Comparison of ENCODE assay signal across 6 cellular contexts in genomic region chr11:65898656-65899355, GRCh38. TPM values are rescaled to one million over a fixed set of nuclear protein-coding genes. Genes with fewer than 3 reads are reported as not detected.
DNase-seq lines count a peak whose midpoint lies in the region; TF ChIP-seq lines count a peak whose summit lies in the region.

No MANE protein-coding gene starts in this region.

- peak overlapping the region; percentile 69; the same call in 1 of the 2 replicates for H3K9ac ChIP-seq in HUES48 (ENCODE audit: low read depth, low read length)

- no peak for TF ChIP-seq POLR2A in adrenal gland (IDR thresholded peaks at IDR 0.05)

- H3K36me3 Mint-ChIP-seq in dendritic cell treated with granulocyte-macrophage colony-stimulating factor and Interleukin-4, amounts not matched to agents 40 ng/mL and 50 ng/mL, for 4 days (ENCODE audit: low read depth), result peaks cover 21% of the 10 kb centered on the region
- no peaks in the 10 kb centered on the region for H3K36me3 Mint-ChIP-seq in progenitor cell of endocrine pancreas (ENCODE audit: insufficient read depth)

- peak overlapping the region; percentile 64 for H3K4me3 ChIP-seq in HUES48 (ENCODE audit: low read depth, low read length)
- H3K4me3 ChIP-seq in adrenal gland, result peak overlapping the region in 2 of 4 donors; percentile 39 to 63

- peaks cover 46% of the 10 kb centered on the region for H3K4me1 Mint-ChIP-seq in dendritic cell treated with granulocyte-macrophage colony-stimulating factor and Interleukin-4, amounts not matched to agents 40 ng/mL and 50 ng/mL, for 4 days (ENCODE audit: low read depth)
- H3K4me1 Mint-ChIP-seq in progenitor cell of endocrine pancreas (ENCODE audit: low read depth), result peaks cover 1% of the 10 kb centered on the region

- TF ChIP-seq CTCF in progenitor cell of endocrine pancreas (IDR thresholded peaks at IDR 0.05; ENCODE audit: unreplicated experiment) (no peak), GM13977 (IDR thresholded peaks at IDR 0.05; ENCODE audit: extremely low read depth, insufficient read depth, missing control alignments) (no peak), adrenal gland (IDR thresholded peaks at IDR 0.05) (no peak)

- no peak for DNase-seq in progenitor cell of endocrine pancreas (ENCODE audit: low spot score, unreplicated experiment)
- no peak for DNase-seq in SW 1271 (lab: John Stamatoyannopoulos, UW)
- DNase-seq in GM13977 (ENCODE audit: low spot score), result no peak
- DNase-seq in adrenal gland, result no peak

- peaks cover 13% of the 10 kb centered on the region for H3K27me3 Mint-ChIP-seq in dendritic cell treated with granulocyte-macrophage colony-stimulating factor and Interleukin-4, amounts not matched to agents 40 ng/mL and 50 ng/mL, for 4 days
- H3K27me3 Mint-ChIP-seq in progenitor cell of endocrine pancreas, result peaks cover 71% of the 10 kb centered on the region

- H3K9me3 Mint-ChIP-seq in dendritic cell treated with granulocyte-macrophage colony-stimulating factor and Interleukin-4, amounts not matched to agents 40 ng/mL and 50 ng/mL, for 4 days, result no peaks in the 10 kb centered on the region
- no peaks in the 10 kb centered on the region for H3K9me3 Mint-ChIP-seq in progenitor cell of endocrine pancreas (ENCODE audit: low read depth)

- intact Hi-C loops in dendritic cell treated with granulocyte-macrophage colony-stimulating factor and Interleukin-4, amounts not matched to agents 40 ng/mL and 50 ng/mL, for 4 days (cut with micrococcal nuclease), result no loop called here
- intact Hi-C loops in adrenal gland (cut with DNase I), result no loop called here

- H3K27ac ChIP-seq in HUES48 (ENCODE audit: low read depth, low read length) (no peak overlapping the region), adrenal gland (peak overlapping the region in 2 of 5 donors; percentile 83 to 85)

- H3K36me3 ChIP-seq in HUES48 (ENCODE audit: control insufficient read depth, insufficient read depth, low read length), result no peaks in the 10 kb centered on the region
- H3K36me3 ChIP-seq in adrenal gland (replicated peaks in 1 of 2), result no peaks in the 10 kb centered on the region

- WGBS in adrenal gland, 4 donors, result 29 to 72% (median 33%) methylated on average over 9 to 28 of the region's 28 CpGs

- H3K27ac Mint-ChIP-seq in dendritic cell treated with granulocyte-macrophage colony-stimulating factor and Interleukin-4, amounts not matched to agents 40 ng/mL and 50 ng/mL, for 4 days, result peak overlapping the region; percentile 90
- H3K27ac Mint-ChIP-seq in progenitor cell of endocrine pancreas, result peak overlapping the region; percentile 81

- H3K9me3 ChIP-seq in HUES48 (ENCODE audit: control insufficient read depth, insufficient read depth, low read length), result no peaks in the 10 kb centered on the region
- no peaks in the 10 kb centered on the region for H3K9me3 ChIP-seq in adrenal gland (replicated peaks in 1 of 3)

- H3K27me3 ChIP-seq in HUES48 (ENCODE audit: control insufficient read depth, insufficient read depth, low read length) (peaks cover 52% of the 10 kb centered on the region), adrenal gland (no peaks in the 10 kb centered on the region)

- in situ Hi-C loops in GM13977 (cut with MboI; ENCODE audit: low pct_unique_long_range_greater_than_20kb, low sequenced_read_pairs, unreplicated experiment), result no loop called here

- H3K4me1 ChIP-seq in HUES48 (ENCODE audit: control insufficient read depth, insufficient read depth, low read length) (peaks cover 9% of the 10 kb centered on the region), adrenal gland (replicated peaks in 1 of 2) (peaks cover 12 to 16% of the 10 kb centered on the region in 2 donors)

- peak overlapping the region; percentile 83 for H3K4me3 Mint-ChIP-seq in dendritic cell treated with granulocyte-macrophage colony-stimulating factor and Interleukin-4, amounts not matched to agents 40 ng/mL and 50 ng/mL, for 4 days
- peak overlapping the region; percentile 62 for H3K4me3 Mint-ChIP-seq in progenitor cell of endocrine pancreas (ENCODE audit: low read depth)

RNA-seq across cellular contexts. Expression of gene FOSL1, which starts 1.4 kb away (rescaled TPM):
- total RNA-seq in progenitor cell of endocrine pancreas (1.7 and 2.6 TPM in 2 replicates), adrenal gland (10 to 100 TPM in 1 of 8 donors, 1 to 10 TPM in 7; 2.7 to 34.4 (median 4.0) TPM)
- polyA plus RNA-seq in adrenal gland, result 10 to 100 TPM; 12.0 to 32.4 (median 12.7) TPM

RNA-seq across cellular contexts. Expression of gene CCDC85B, which starts 8.3 kb away (rescaled TPM):
- 7.4 and 7.9 TPM in 2 replicates for total RNA-seq in progenitor cell of endocrine pancreas
- total RNA-seq in adrenal gland, result 100 to 1,000 TPM in 2 of 8 donors, 10 to 100 TPM in 6; 30.9 to 162 (median 66.0) TPM
- polyA plus RNA-seq in adrenal gland, result 100 to 1,000 TPM in 1 of 3 donors, 10 to 100 TPM in 1, under 1 TPM in 1; 0.16 to 124 (median 57.6) TPM

RNA-seq across cellular contexts. Expression of gene FIBP, which starts 10.5 kb away (rescaled TPM):
- 67.7 and 77.8 TPM in 2 replicates for total RNA-seq in progenitor cell of endocrine pancreas
- total RNA-seq in adrenal gland, result 100 to 1,000 TPM in 2 of 8 donors, 10 to 100 TPM in 6; 57.9 to 183 (median 72.5) TPM
- polyA plus RNA-seq in adrenal gland, result 10 to 100 TPM; 71.3 to 87.4 (median 72.5) TPM

RNA-seq across cellular contexts. Expression of gene CTSW, which starts 19.2 kb away (rescaled TPM):
- not detected in 2 replicates for total RNA-seq in progenitor cell of endocrine pancreas
- 1 to 10 TPM in 3 of 8 donors, under 1 TPM in 3, not detected in 2; 0.28 to 3.4 (median 0.94) TPM for total RNA-seq in adrenal gland
- polyA plus RNA-seq in adrenal gland, result 1 to 10 TPM in 2 of 3 donors, under 1 TPM in 1; 0.88 to 4.8 (median 2.9) TPM

RNA-seq across cellular contexts. Expression of gene C11orf68, which starts 20.1 kb away (rescaled TPM):
- total RNA-seq in progenitor cell of endocrine pancreas, result 23.9 and 28.6 TPM in 2 replicates
- total RNA-seq in adrenal gland, result 10 to 100 TPM; 11.5 to 51.9 (median 26.9) TPM
- polyA plus RNA-seq in adrenal gland, result 10 to 100 TPM; 22.9 to 32.4 (median 32.4) TPM
